In the genomic region with DNA sequence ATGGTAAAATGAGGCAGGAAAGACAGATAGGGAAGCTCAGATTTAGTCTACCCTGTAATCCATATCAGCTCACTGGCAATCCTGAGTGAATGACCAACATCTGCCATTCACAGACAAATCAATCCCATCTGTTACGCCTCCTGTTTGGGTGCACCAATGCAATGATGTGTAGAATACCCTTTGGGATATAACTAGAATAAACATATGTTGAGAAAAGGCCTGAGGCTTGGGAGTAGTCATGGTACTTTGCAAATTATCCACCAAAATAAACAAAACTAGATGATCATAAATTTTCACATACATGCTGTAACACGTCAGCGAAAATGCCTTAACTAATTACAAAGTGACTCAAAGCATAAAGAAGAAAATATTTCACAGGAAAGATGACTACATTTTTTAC, we compare ENCODE assay signal across 26 cellular contexts.
DNase-seq lines count a peak whose midpoint lies in the region; ATAC-seq, FAIRE-seq and TF ChIP-seq lines count a peak whose summit lies in the region.
"Had no signal": no experiment of that assay in that cellular context is flagged by ENCODE, and none has a peak within 500 bp of the region (broad histone marks: within the 10 kb centered on the region; RNA-seq: fewer than 3 reads in every experiment).

No MANE protein-coding gene starts in this region.

- DNase-seq in A549 (ENCODE audit: low read depth in 1 of 2, low spot score in 1 of 2), result no peak
- DNase-seq in HPDE6-E6E7 (ENCODE audit: extremely low spot score), result peak; percentile 49
- peak; percentile 31 for DNase-seq in NCI-H526 treated with DMSO at 0.1 percent for 48 hours (lab: John Stamatoyannopoulos, UW)
- peak; percentile 68 for DNase-seq in dedifferentiated amniotic fluid mesenchymal stem cell (ENCODE audit: extremely low spot score)
- DNase-seq in activated naive CD4-positive, alpha-beta T cell treated with anti-CD3 and anti-CD28 coated beads, Interleukin-2, amount 50 U/mL, for 16 hours, result no peak
- DNase-seq in hypothalamus (lab: John Stamatoyannopoulos, UW), result no peak
- no peak for DNase-seq in RPMI8226
- no peak for DNase-seq in MV-4-11 (lab: John Stamatoyannopoulos, UW)
- DNase-seq: activated CD4-positive, alpha-beta T cell treated with anti-CD3 and anti-CD28 coated beads, Interleukin-2, amount 10 ng/mL, durations not matched to agents 24 days and 14 days; activated naive CD4-positive, alpha-beta T cell treated with anti-CD3 and anti-CD28 coated beads for 36 hours; activated T-cell treated with anti-CD3 and anti-CD28 coated beads, Interleukin-2, amount 50 U/mL, for 48 hours; anterior cingulate cortex; caudate nucleus; CD8-positive, alpha-beta T cell; heart right ventricle; Karpas-422; left lung; naive thymus-derived CD4-positive, alpha-beta T cell; NCI-H2029 treated with DMSO at 0.1 percent for 48 hours; NCI-H510A treated with DMSO at 0.1 percent for 48 hours; nucleus accumbens; small intestine had no signal

- POLR2A ChIA-PET in A549 (lab: Yijun Ruan, JAX), result no interaction called here

- no peak for TF ChIP-seq EP300 in A549 (IDR thresholded peaks at IDR 0.05)

- ATAC-seq in A549, result no peak
- ATAC-seq: CD8-positive, alpha-beta T cell; heart right ventricle; left lung; naive thymus-derived CD4-positive, alpha-beta T cell; SK-N-SH treated with all-trans-retinoic acid at 6 μM for 48 hours; stimulated activated effector memory CD8-positive, alpha-beta T cell treated with anti-CD3 and anti-CD28 coated beads, Interleukin-12 subunit alpha, Interleukin-12 subunit beta, amount 100 ng/mL, for 72 hours had no signal

- FAIRE-seq in A549 (lab: Jason Lieb, UNC), result peak; percentile 43
- FAIRE-seq: endometrium, H1, small intestine had no signal

- TF ChIP-seq RAD21 in A549 (conservative IDR thresholded peaks at IDR 0.05 in 1 of 2, IDR thresholded peaks at IDR 0.05 in 1 of 2), result no peak

- no peak for TF ChIP-seq CTCF in A549 (IDR thresholded peaks at IDR 0.05)

- no peak overlapping the region for H3K27ac ChIP-seq in A549
- H3K27ac ChIP-seq: heart right ventricle, left lung had no signal

- no peak for TF ChIP-seq POLR2A in A549 (IDR thresholded peaks at IDR 0.05; ENCODE audit: low read length)

- no peaks in the 10 kb centered on the region for H3K4me1 ChIP-seq in A549
- H3K4me1 ChIP-seq: heart right ventricle, left lung had no signal

- no peaks in the 10 kb centered on the region for H3K9me3 ChIP-seq in A549
- H3K9me3 ChIP-seq: heart right ventricle, left lung had no signal

- 64% methylated on average over 3 of the region's 3 CpGs for WGBS in A549 (ENCODE audit: missing lambda C conversion rate)

- no peak overlapping the region for H3K4me2 ChIP-seq in A549

- H3K4me3 ChIP-seq in A549, result no peak overlapping the region
- H3K4me3 ChIP-seq: heart right ventricle, left lung had no signal

- CTCF ChIA-PET in A549 (lab: Yijun Ruan, JAX), result no interaction called here

TF ChIP-seq in A549, 52 proteins besides CTCF, POLR2A, EP300 and RAD21:
- TF ChIP-seq KDM5A (IDR thresholded peaks at IDR 0.05), result no peak
- TF ChIP-seq TFCP2L1 (CRISPR knock-in tag; IDR thresholded peaks at IDR 0.05), result no peak
- TF ChIP-seq ESRRA (IDR thresholded peaks at IDR 0.05; ENCODE audit: borderline replicate concordance, low read length), result no peak
- no peak for TF ChIP-seq ATOH8 (CRISPR knock-in tag; IDR thresholded peaks at IDR 0.05; ENCODE audit: low read depth)
- no peak for TF ChIP-seq MYC (IDR thresholded peaks at IDR 0.05; ENCODE audit: borderline replicate concordance, low read length)
- no peak for TF ChIP-seq BHLHE40 (IDR thresholded peaks at IDR 0.05; ENCODE audit: low read depth, low read length)
- TF ChIP-seq, protein P1, sequence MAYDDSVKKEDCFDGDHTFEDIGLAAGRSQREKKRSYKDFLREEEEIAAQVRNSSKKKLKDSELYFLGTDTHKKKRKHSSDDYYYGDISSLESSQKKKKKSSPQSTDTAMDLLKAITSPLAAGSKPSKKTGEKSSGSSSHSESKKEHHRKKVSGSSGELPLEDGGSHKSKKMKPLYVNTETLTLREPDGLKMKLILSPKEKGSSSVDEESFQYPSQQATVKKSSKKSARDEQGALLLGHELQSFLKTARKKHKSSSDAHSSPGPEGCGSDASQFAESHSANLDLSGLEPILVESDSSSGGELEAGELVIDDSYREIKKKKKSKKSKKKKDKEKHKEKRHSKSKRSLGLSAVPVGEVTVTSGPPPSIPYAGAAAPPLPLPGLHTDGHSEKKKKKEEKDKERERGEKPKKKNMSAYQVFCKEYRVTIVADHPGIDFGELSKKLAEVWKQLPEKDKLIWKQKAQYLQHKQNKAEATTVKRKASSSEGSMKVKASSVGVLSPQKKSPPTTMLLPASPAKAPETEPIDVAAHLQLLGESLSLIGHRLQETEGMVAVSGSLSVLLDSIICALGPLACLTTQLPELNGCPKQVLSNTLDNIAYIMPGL (CRISPR knock-in tag; IDR thresholded peaks at IDR 0.05; ENCODE audit: borderline replicate concordance), result no peak

Comparison
In these comparisons a context has a peak if more than half of its experiments do, and no peak if none do; other contexts are left out.
1. DNase-seq: peak in HPDE6-E6E7 (single experiment), NCI-H526 treated with DMSO at 0.1 percent for 48 hours (single experiment) and dedifferentiated amniotic fluid mesenchymal stem cell (single experiment); none in A549 (0 of 2), activated naive CD4-positive, alpha-beta T cell treated with anti-CD3 and anti-CD28 coated beads, Interleukin-2, amount 50 U/mL, for 16 hours (single experiment), hypothalamus (0 of 51), RPMI8226 (single experiment) and MV-4-11 (single experiment).